In the genomic region with DNA sequence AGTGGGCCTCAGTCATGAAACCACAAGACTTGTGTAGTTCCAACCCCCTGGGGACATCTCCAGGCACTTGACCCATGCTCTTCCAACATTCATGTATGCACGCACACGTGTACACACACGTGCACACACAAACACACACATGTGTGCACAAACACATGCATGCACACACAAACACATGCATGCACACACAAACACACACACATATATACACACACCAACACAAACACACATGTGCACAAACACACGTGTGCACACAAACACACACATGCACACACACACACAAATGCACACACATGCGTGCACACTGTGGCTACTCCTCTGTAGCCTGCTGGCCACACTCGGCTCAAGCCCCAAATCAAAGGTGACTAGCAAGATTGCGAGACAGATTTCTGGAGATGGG, we compare ENCODE assay signal across 2 cellular contexts.
A peak's percentile ranks its signal among the peaks of the same experiment; 100 is the strongest.
TF ChIP-seq lines count a peak whose summit lies in the region.

No MANE protein-coding gene starts in this region.

TF ChIP-seq in HEK293, 187 proteins besides CTCF, POLR2A, EP300 and RAD21:
- TF ChIP-seq TCF7L2 (IDR thresholded peaks at IDR 0.05; ENCODE audit: borderline replicate concordance, low read depth, low read length) (no peak), ZNF521 (tag by site-specific recombination; IDR thresholded peaks at IDR 0.05) (0 out of 2 replicates have a peak, but pooled peaks have one; percentile 52), ZNF530 (tag by site-specific recombination; IDR thresholded peaks at IDR 0.05; ENCODE audit: low read depth) (no peak)
- TF ChIP-seq, protein P1, sequence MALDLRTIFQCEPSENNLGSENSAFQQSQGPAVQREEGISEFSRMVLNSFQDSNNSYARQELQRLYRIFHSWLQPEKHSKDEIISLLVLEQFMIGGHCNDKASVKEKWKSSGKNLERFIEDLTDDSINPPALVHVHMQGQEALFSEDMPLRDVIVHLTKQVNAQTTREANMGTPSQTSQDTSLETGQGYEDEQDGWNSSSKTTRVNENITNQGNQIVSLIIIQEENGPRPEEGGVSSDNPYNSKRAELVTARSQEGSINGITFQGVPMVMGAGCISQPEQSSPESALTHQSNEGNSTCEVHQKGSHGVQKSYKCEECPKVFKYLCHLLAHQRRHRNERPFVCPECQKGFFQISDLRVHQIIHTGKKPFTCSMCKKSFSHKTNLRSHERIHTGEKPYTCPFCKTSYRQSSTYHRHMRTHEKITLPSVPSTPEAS (tag by site-specific recombination; IDR thresholded peaks at IDR 0.05): peak; percentile 87
- TF ChIP-seq, protein P2, sequence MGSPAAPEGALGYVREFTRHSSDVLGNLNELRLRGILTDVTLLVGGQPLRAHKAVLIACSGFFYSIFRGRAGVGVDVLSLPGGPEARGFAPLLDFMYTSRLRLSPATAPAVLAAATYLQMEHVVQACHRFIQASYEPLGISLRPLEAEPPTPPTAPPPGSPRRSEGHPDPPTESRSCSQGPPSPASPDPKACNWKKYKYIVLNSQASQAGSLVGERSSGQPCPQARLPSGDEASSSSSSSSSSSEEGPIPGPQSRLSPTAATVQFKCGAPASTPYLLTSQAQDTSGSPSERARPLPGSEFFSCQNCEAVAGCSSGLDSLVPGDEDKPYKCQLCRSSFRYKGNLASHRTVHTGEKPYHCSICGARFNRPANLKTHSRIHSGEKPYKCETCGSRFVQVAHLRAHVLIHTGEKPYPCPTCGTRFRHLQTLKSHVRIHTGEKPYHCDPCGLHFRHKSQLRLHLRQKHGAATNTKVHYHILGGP (tag by site-specific recombination; IDR thresholded peaks at IDR 0.05): no peak
TF ChIP-seq in HEK293: peak in this region for 2.

TF ChIP-seq in IMR-90, 13 proteins besides CTCF, POLR2A, EP300 and RAD21:
- TF ChIP-seq RCOR1 (IDR thresholded peaks at IDR 0.05; ENCODE audit: insufficient replicate concordance, low read length) (no peak), NFE2L2 (IDR thresholded peaks at IDR 0.05; ENCODE audit: low read depth, low read length) (no peak), CEBPB (IDR thresholded peaks at IDR 0.05; ENCODE audit: low read depth, low read length) (no peak), CHD1 (IDR thresholded peaks at IDR 0.05; ENCODE audit: low read depth, low read length) (no peak)
